Comparison of ENCODE assay signal across 37 cellular contexts in genomic region chrX:43317378-43317777, GRCh38.
"Had no signal": no experiment of that assay in that cellular context is flagged by ENCODE, and none has a peak within 500 bp of the region (broad histone marks: within the 10 kb centered on the region; RNA-seq: fewer than 3 reads in every experiment).

No MANE protein-coding gene starts in this region.

- H3K4me3 Mint-ChIP-seq: activated B cell treated with CpG ODN at 0.5 μM for 24 hours; activated CD4-positive, alpha-beta memory T cell treated with anti-CD3 and anti-CD28 coated beads for 36 hours; activated CD4-positive, alpha-beta T cell treated with anti-CD3 and anti-CD28 coated beads, Interleukin-2, amount 10 ng/mL, durations not matched to agents 24 days and 14 days; activated CD8-positive, alpha-beta T cell treated with anti-CD3 and anti-CD28 coated beads for 36 hours; activated naive CD4-positive, alpha-beta T cell treated with anti-CD3 and anti-CD28 coated beads for 36 hours; activated naive CD8-positive, alpha-beta T cell treated with anti-CD3 and anti-CD28 coated beads for 36 hours; activated T-cell treated with anti-CD3 and anti-CD28 coated beads, Interleukin-2, amount 50 U/mL, for 4 hours; activated T-cell treated with anti-CD3 and anti-CD28 coated beads, Interleukin-2, amount 50 U/mL, for 72 hours; activated T-helper 1 cell treated with anti-CD3 and anti-CD28 coated beads, Interleukin-12 subunit alpha, Interleukin-12 subunit beta, Interleukin-2, Interleukin-4 antibody, amounts not matched to agents 30 ng/mL and 10 ng/mL and 1 ng/mL, durations not matched to agents 14 hours and 24 hours and 36 hours; activated T-helper 17 cell treated with anti-CD3 and anti-CD28 coated beads, Interleukin-2, amount 50 U/mL, for 72 hours; T-helper 1 cell treated with Interleukin-12 subunit alpha and Interleukin-12 subunit beta and Interleukin-4 antibody, amounts not matched to agents 30 μg/mL and 1 μg/mL, for 36 hours; T-helper 2 cell treated with Interferon-gamma antibody and Interleukin-4, amounts not matched to agents 5 μg/mL and 100 μg/mL, for 36 hours had no signal

- H3K27me3 ChIP-seq: body of pancreas, brain microvascular endothelial cell had no signal

- H3K27ac Mint-ChIP-seq: activated B cell treated with CpG ODN at 0.5 μM for 24 hours; activated CD4-positive, alpha-beta memory T cell treated with anti-CD3 and anti-CD28 coated beads for 36 hours; activated CD4-positive, alpha-beta T cell treated with anti-CD3 and anti-CD28 coated beads, Interleukin-2, amount 10 ng/mL, durations not matched to agents 24 days and 14 days; activated CD8-positive, alpha-beta T cell treated with anti-CD3 and anti-CD28 coated beads for 36 hours; activated naive CD4-positive, alpha-beta T cell treated with anti-CD3 and anti-CD28 coated beads for 36 hours; activated naive CD4-positive, alpha-beta T cell treated with anti-CD3 and anti-CD28 coated beads, Interleukin-2, amount 50 U/mL, for 72 hours; activated naive CD8-positive, alpha-beta T cell treated with anti-CD3 and anti-CD28 coated beads for 36 hours; activated T-cell treated with anti-CD3 and anti-CD28 coated beads, Interleukin-2, amount 50 U/mL, for 72 hours; activated T-helper 1 cell treated with anti-CD3 and anti-CD28 coated beads, Interleukin-12 subunit alpha, Interleukin-12 subunit beta, Interleukin-2, Interleukin-4 antibody, amounts not matched to agents 30 ng/mL and 10 ng/mL and 1 ng/mL, durations not matched to agents 14 hours and 24 hours and 36 hours; activated T-helper 17 cell treated with anti-CD3 and anti-CD28 coated beads, Interleukin-2, amount 50 U/mL, for 72 hours; T-helper 1 cell treated with Interleukin-12 subunit alpha and Interleukin-12 subunit beta and Interleukin-4 antibody, amounts not matched to agents 30 μg/mL and 1 μg/mL, for 36 hours; T-helper 2 cell treated with Interferon-gamma antibody and Interleukin-4, amounts not matched to agents 5 μg/mL and 100 μg/mL, for 36 hours had no signal

- H3K4me1 Mint-ChIP-seq: activated CD4-positive, alpha-beta T cell treated with anti-CD3 and anti-CD28 coated beads, Interleukin-2, amount 10 ng/mL, durations not matched to agents 24 days and 14 days; activated T-helper 17 cell treated with anti-CD3 and anti-CD28 coated beads, Interleukin-2, amount 50 U/mL, for 72 hours had no signal

- H3K9me3 Mint-ChIP-seq: activated B cell treated with CpG ODN at 0.5 μM for 24 hours; activated CD4-positive, alpha-beta T cell treated with anti-CD3 and anti-CD28 coated beads, Interleukin-2, amount 10 ng/mL, durations not matched to agents 24 days and 14 days; activated CD8-positive, alpha-beta T cell treated with anti-CD3 and anti-CD28 coated beads for 36 hours; activated T-cell treated with anti-CD3 and anti-CD28 coated beads, Interleukin-2, amount 50 U/mL, for 4 hours; activated T-helper 17 cell treated with anti-CD3 and anti-CD28 coated beads, Interleukin-2, amount 50 U/mL, for 72 hours; T-helper 1 cell treated with Interleukin-12 subunit alpha and Interleukin-12 subunit beta and Interleukin-4 antibody, amounts not matched to agents 30 μg/mL and 1 μg/mL, for 36 hours; T-helper 2 cell treated with Interferon-gamma antibody and Interleukin-4, amounts not matched to agents 5 μg/mL and 100 μg/mL, for 36 hours had no signal

- H3K36me3 ChIP-seq: adrenal gland, brain microvascular endothelial cell, breast epithelium had no signal

- H3K27me3 Mint-ChIP-seq: activated B cell treated with CpG ODN at 0.5 μM for 24 hours; activated CD4-positive, alpha-beta memory T cell treated with anti-CD3 and anti-CD28 coated beads for 36 hours; activated CD4-positive, alpha-beta T cell treated with anti-CD3 and anti-CD28 coated beads, Interleukin-2, amount 10 ng/mL, durations not matched to agents 24 days and 14 days; activated CD8-positive, alpha-beta T cell treated with anti-CD3 and anti-CD28 coated beads for 36 hours; activated naive CD8-positive, alpha-beta T cell treated with anti-CD3 and anti-CD28 coated beads for 36 hours; activated T-helper 17 cell treated with anti-CD3 and anti-CD28 coated beads, Interleukin-2, amount 50 U/mL, for 72 hours had no signal

- FAIRE-seq: astrocyte, TTC549 had no signal

- ATAC-seq: activated CD8-positive, alpha-beta T cell treated with anti-CD3 and anti-CD28 coated beads for 36 hours; activated naive CD4-positive, alpha-beta T cell treated with anti-CD3 and anti-CD28 coated beads, Interleukin-2, amount 50 U/mL, for 72 hours; activated T-cell treated with anti-CD3 and anti-CD28 coated beads, Interleukin-2, amount 50 U/mL, for 4 hours; activated T-cell treated with anti-CD3 and anti-CD28 coated beads, Interleukin-2, amount 50 U/mL, for 72 hours; activated T-helper 17 cell treated with anti-CD3 and anti-CD28 coated beads, Interleukin-2, amount 50 U/mL, for 72 hours; body of pancreas had no signal

- DNase-seq: activated B cell treated with CpG ODN at 0.5 μM for 24 hours; activated CD4-positive, alpha-beta memory T cell treated with anti-CD3 and anti-CD28 coated beads for 36 hours; activated CD4-positive, alpha-beta T cell treated with anti-CD3 and anti-CD28 coated beads for 4 hours; activated CD4-positive, alpha-beta T cell treated with anti-CD3 and anti-CD28 coated beads, Interleukin-2, amount 10 ng/mL, durations not matched to agents 24 days and 14 days; activated CD4-positive, alpha-beta T cell treated with anti-CD3 and anti-CD28 coated beads, Interleukin-2, amount 50 U/mL, for 1 hour; activated CD4-positive, alpha-beta T cell treated with anti-CD3 and anti-CD28 coated beads, Interleukin-2, amount 50 U/mL, for 4 hours; activated CD4-positive, CD25-positive, alpha-beta regulatory T cell treated with anti-CD3 and anti-CD28 coated beads, Interleukin-2, amount 50 U/mL, for 72 hours; activated CD8-positive, alpha-beta memory T cell treated with anti-CD3 and anti-CD28 coated beads, Interleukin-2, amount 50 U/mL, for 4 hours; activated CD8-positive, alpha-beta T cell treated with anti-CD3 and anti-CD28 coated beads for 36 hours; activated effector memory CD4-positive, alpha-beta T cell treated with anti-CD3 and anti-CD28 coated beads, Interleukin-2, amount 50 U/mL, for 16 hours; activated gamma-delta T cell treated with Interleukin-2 at 50 U/mL for 16 hours; activated naive CD4-positive, alpha-beta T cell; activated naive CD4-positive, alpha-beta T cell treated with anti-CD3 and anti-CD28 coated beads for 36 hours; activated naive CD4-positive, alpha-beta T cell treated with anti-CD3 and anti-CD28 coated beads, Interleukin-2, amount 50 U/mL, for 16 hours; activated naive CD8-positive, alpha-beta T cell treated with anti-CD3 and anti-CD28 coated beads for 36 hours; activated T-cell treated with anti-CD3 and anti-CD28 coated beads for 4 hours; activated T-cell treated with anti-CD3 and anti-CD28 coated beads, Interleukin-2, amount 50 U/mL, for 1 hour; activated T-cell treated with anti-CD3 and anti-CD28 coated beads, Interleukin-2, amount 50 U/mL, for 4 hours; activated T-cell treated with anti-CD3 and anti-CD28 coated beads, Interleukin-2, amount 50 U/mL, for 72 hours; adrenal gland; amniotic stem cell; aorta; body of pancreas; brain microvascular endothelial cell; central memory CD4-positive, alpha-beta T cell; T-helper 1 cell; T-helper 2 cell; T-helper 9 cell had no signal

- H3K4me3 ChIP-seq: adrenal gland, body of pancreas, breast epithelium had no signal

- H3K9me3 ChIP-seq: adrenal gland, body of pancreas had no signal

- H3K36me3 Mint-ChIP-seq: activated CD4-positive, alpha-beta memory T cell treated with anti-CD3 and anti-CD28 coated beads for 36 hours; activated naive CD8-positive, alpha-beta T cell treated with anti-CD3 and anti-CD28 coated beads for 36 hours had no signal

- H3K27ac ChIP-seq: adrenal gland, body of pancreas, brain microvascular endothelial cell, breast epithelium, VCaP had no signal

- H3K4me1 ChIP-seq: adrenal gland, body of pancreas, breast epithelium had no signal
